ENCODE assay signal across 1 cellular context in the genomic region with DNA sequence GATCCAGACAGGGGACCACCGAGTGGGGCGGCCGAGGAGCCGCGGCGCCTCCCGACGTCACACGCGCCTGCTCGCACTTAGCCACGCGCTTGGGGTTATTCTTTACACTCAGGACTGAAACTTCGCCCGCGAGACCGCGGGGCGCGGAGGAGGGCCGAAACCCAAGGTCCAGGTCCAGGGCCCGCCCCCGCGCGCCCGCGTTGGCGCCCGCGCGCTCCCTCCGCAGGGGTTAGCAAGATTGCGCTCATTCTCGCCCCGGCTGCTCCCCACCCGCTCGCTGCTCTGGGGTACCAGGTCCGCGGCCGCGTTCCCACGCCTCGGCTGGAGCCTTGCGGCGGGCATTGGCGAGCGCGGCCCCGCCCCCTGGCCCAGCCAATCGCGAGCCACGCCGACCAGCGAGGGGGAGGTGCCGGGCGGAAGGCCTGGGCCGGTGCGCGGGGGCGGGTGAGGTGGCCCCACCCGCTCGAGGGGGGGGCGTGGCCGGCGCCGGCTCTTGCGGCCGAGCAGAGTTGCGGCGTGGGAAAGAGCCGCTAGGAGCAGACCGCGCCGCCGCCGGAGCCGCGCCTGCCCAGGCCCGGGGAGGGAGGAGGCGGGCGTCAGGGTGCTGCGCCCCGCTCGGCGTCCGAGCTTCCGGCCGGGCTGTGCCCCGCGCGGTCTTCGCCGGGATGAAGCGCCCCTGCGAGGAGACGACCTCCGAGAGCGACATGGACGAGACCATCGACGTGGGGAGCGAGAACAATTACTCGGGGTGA.
TF ChIP-seq lines count a peak whose summit lies in the region.

A gene (plus strand): TSS at position 521 of the 752 bp plus-strand sequence. CDS start 145 bp downstream, at position 666.

TF ChIP-seq in HepG2, 621 proteins besides CTCF, POLR2A, EP300 and RAD21 (continued from another document and continues in another):
- TF ChIP-seq, protein P1, sequence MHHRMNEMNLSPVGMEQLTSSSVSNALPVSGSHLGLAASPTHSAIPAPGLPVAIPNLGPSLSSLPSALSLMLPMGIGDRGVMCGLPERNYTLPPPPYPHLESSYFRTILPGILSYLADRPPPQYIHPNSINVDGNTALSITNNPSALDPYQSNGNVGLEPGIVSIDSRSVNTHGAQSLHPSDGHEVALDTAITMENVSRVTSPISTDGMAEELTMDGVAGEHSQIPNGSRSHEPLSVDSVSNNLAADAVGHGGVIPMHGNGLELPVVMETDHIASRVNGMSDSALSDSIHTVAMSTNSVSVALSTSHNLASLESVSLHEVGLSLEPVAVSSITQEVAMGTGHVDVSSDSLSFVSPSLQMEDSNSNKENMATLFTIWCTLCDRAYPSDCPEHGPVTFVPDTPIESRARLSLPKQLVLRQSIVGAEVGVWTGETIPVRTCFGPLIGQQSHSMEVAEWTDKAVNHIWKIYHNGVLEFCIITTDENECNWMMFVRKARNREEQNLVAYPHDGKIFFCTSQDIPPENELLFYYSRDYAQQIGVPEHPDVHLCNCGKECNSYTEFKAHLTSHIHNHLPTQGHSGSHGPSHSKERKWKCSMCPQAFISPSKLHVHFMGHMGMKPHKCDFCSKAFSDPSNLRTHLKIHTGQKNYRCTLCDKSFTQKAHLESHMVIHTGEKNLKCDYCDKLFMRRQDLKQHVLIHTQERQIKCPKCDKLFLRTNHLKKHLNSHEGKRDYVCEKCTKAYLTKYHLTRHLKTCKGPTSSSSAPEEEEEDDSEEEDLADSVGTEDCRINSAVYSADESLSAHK (CRISPR knock-in tag; IDR thresholded peaks at IDR 0.05; ENCODE audit: borderline replicate concordance): no peak
- TF ChIP-seq DR1 (CRISPR knock-in tag; IDR thresholded peaks at IDR 0.05) (no peak), HNF4A (CRISPR knock-in tag; IDR thresholded peaks at IDR 0.05) (0 out of 2 replicates have a peak, but pooled peaks have one; percentile 32), RAD51 (IDR thresholded peaks at IDR 0.05; ENCODE audit: borderline replicate concordance) (no peak), NRL (CRISPR knock-in tag; IDR thresholded peaks at IDR 0.05; ENCODE audit: borderline replicate concordance) (peak; percentile 22; the same call in 1 of the 2 replicates), MIER3 (CRISPR knock-in tag; IDR thresholded peaks at IDR 0.05; ENCODE audit: borderline replicate concordance) (0 out of 2 replicates have a peak, but pooled peaks have one; percentile 5), ZNF256 (CRISPR knock-in tag; conservative IDR thresholded peaks at IDR 0.05) (no peak), NR2C2 (CRISPR knock-in tag; IDR thresholded peaks at IDR 0.05; ENCODE audit: borderline replicate concordance) (no peak; the same call in 1 of the 2 replicates), ZNF20 (CRISPR knock-in tag; IDR thresholded peaks at IDR 0.05) (no peak), SP1 (IDR thresholded peaks at IDR 0.05) (no peak), SP1 (CRISPR knock-in tag; IDR thresholded peaks at IDR 0.05) (peak; percentile 86), SIX1 (CRISPR knock-in tag; IDR thresholded peaks at IDR 0.05; ENCODE audit: borderline replicate concordance) (no peak), ZNF891 (CRISPR knock-in tag; IDR thresholded peaks at IDR 0.05) (peak; percentile 84), ADNP (CRISPR knock-in tag; IDR thresholded peaks at IDR 0.05) (0 out of 2 replicates have a peak, but pooled peaks have one; percentile 11), GATA4 (IDR thresholded peaks at IDR 0.05; ENCODE audit: borderline replicate concordance, low read depth) (no peak), MTA1 (CRISPR knock-in tag; IDR thresholded peaks at IDR 0.05; ENCODE audit: borderline replicate concordance) (no peak; the same call in 1 of the 2 replicates), SMARCE1 (IDR thresholded peaks at IDR 0.05; ENCODE audit: borderline replicate concordance) (no peak), FOXA1 (IDR thresholded peaks at IDR 0.05) (no peak), FOXA1 (CRISPR knock-in tag; IDR thresholded peaks at IDR 0.05) (no peak), ZNF207 (IDR thresholded peaks at IDR 0.05; ENCODE audit: borderline replicate concordance) (no peak), XRCC5 (optimal IDR thresholded peaks at IDR 0.05; ENCODE audit: low read length) (peak; percentile 17), ZNF652 (CRISPR knock-in tag; IDR thresholded peaks at IDR 0.05; ENCODE audit: borderline replicate concordance, low read depth) (no peak), ELF3 (CRISPR knock-in tag; IDR thresholded peaks at IDR 0.05) (peak; percentile 60; the same call in 1 of the 2 replicates), ZNF607 (CRISPR knock-in tag; IDR thresholded peaks at IDR 0.05; ENCODE audit: borderline replicate concordance) (no peak), MZF1 (CRISPR knock-in tag; IDR thresholded peaks at IDR 0.05; ENCODE audit: borderline replicate concordance) (no peak), ZMAT3 (CRISPR knock-in tag; conservative IDR thresholded peaks at IDR 0.05) (peak; percentile 94)
- TF ChIP-seq, protein P2, sequence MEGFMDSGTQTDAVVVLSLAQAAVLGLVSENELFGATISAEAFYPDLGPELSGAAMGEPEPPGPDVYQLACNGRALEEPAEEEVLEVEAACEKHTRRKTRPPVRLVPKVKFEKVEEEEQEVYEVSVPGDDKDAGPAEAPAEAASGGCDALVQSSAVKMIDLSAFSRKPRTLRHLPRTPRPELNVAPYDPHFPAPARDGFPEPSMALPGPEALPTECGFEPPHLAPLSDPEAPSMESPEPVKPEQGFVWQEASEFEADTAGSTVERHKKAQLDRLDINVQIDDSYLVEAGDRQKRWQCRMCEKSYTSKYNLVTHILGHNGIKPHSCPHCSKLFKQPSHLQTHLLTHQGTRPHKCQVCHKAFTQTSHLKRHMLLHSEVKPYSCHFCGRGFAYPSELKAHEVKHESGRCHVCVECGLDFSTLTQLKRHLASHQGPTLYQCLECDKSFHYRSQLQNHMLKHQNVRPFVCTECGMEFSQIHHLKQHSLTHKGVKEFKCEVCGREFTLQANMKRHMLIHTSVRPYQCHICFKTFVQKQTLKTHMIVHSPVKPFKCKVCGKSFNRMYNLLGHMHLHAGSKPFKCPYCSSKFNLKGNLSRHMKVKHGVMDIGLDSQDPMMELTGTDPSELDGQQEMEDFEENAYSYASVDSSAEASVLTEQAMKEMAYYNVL (CRISPR knock-in tag; IDR thresholded peaks at IDR 0.05; ENCODE audit: borderline replicate concordance): no peak
- TF ChIP-seq, protein P3, sequence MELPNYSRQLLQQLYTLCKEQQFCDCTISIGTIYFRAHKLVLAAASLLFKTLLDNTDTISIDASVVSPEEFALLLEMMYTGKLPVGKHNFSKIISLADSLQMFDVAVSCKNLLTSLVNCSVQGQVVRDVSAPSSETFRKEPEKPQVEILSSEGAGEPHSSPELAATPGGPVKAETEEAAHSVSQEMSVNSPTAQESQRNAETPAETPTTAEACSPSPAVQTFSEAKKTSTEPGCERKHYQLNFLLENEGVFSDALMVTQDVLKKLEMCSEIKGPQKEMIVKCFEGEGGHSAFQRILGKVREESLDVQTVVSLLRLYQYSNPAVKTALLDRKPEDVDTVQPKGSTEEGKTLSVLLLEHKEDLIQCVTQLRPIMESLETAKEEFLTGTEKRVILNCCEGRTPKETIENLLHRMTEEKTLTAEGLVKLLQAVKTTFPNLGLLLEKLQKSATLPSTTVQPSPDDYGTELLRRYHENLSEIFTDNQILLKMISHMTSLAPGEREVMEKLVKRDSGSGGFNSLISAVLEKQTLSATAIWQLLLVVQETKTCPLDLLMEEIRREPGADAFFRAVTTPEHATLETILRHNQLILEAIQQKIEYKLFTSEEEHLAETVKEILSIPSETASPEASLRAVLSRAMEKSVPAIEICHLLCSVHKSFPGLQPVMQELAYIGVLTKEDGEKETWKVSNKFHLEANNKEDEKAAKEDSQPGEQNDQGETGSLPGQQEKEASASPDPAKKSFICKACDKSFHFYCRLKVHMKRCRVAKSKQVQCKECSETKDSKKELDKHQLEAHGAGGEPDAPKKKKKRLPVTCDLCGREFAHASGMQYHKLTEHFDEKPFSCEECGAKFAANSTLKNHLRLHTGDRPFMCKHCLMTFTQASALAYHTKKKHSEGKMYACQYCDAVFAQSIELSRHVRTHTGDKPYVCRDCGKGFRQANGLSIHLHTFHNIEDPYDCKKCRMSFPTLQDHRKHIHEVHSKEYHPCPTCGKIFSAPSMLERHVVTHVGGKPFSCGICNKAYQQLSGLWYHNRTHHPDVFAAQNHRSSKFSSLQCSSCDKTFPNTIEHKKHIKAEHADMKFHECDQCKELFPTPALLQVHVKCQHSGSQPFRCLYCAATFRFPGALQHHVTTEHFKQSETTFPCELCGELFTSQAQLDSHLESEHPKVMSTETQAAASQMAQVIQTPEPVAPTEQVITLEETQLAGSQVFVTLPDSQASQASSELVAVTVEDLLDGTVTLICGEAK (IDR thresholded peaks at IDR 0.05): no peak
- TF ChIP-seq, protein P3 (CRISPR knock-in tag; IDR thresholded peaks at IDR 0.05): no peak
- TF ChIP-seq, protein P4, sequence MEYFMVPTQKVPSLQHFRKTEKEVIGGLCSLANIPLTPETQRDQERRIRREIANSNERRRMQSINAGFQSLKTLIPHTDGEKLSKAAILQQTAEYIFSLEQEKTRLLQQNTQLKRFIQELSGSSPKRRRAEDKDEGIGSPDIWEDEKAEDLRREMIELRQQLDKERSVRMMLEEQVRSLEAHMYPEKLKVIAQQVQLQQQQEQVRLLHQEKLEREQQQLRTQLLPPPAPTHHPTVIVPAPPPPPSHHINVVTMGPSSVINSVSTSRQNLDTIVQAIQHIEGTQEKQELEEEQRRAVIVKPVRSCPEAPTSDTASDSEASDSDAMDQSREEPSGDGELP (IDR thresholded peaks at IDR 0.05; ENCODE audit: borderline replicate concordance, low read depth): no peak
- TF ChIP-seq, protein P5, sequence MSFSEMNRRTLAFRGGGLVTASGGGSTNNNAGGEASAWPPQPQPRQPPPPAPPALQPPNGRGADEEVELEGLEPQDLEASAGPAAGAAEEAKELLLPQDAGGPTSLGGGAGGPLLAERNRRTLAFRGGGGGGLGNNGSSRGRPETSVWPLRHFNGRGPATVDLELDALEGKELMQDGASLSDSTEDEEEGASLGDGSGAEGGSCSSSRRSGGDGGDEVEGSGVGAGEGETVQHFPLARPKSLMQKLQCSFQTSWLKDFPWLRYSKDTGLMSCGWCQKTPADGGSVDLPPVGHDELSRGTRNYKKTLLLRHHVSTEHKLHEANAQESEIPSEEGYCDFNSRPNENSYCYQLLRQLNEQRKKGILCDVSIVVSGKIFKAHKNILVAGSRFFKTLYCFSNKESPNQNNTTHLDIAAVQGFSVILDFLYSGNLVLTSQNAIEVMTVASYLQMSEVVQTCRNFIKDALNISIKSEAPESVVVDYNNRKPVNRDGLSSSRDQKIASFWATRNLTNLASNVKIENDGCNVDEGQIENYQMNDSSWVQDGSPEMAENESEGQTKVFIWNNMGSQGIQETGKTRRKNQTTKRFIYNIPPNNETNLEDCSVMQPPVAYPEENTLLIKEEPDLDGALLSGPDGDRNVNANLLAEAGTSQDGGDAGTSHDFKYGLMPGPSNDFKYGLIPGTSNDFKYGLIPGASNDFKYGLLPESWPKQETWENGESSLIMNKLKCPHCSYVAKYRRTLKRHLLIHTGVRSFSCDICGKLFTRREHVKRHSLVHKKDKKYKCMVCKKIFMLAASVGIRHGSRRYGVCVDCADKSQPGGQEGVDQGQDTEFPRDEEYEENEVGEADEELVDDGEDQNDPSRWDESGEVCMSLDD (CRISPR knock-in tag; IDR thresholded peaks at IDR 0.05; ENCODE audit: borderline replicate concordance): peak; percentile 71; the same call in 1 of the 2 replicates
- TF ChIP-seq, protein P6, sequence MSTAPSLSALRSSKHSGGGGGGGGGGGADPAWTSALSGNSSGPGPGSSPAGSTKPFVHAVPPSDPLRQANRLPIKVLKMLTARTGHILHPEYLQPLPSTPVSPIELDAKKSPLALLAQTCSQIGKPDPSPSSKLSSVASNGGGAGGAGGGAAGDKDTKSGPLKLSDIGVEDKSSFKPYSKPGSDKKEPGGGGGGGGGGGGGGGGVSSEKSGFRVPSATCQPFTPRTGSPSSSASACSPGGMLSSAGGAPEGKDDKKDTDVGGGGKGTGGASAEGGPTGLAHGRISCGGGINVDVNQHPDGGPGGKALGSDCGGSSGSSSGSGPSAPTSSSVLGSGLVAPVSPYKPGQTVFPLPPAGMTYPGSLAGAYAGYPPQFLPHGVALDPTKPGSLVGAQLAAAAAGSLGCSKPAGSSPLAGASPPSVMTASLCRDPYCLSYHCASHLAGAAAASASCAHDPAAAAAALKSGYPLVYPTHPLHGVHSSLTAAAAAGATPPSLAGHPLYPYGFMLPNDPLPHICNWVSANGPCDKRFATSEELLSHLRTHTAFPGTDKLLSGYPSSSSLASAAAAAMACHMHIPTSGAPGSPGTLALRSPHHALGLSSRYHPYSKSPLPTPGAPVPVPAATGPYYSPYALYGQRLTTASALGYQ (CRISPR knock-in tag; IDR thresholded peaks at IDR 0.05): no peak
